Comparison of ENCODE assay signal across 2 cellular contexts in the genomic region with DNA sequence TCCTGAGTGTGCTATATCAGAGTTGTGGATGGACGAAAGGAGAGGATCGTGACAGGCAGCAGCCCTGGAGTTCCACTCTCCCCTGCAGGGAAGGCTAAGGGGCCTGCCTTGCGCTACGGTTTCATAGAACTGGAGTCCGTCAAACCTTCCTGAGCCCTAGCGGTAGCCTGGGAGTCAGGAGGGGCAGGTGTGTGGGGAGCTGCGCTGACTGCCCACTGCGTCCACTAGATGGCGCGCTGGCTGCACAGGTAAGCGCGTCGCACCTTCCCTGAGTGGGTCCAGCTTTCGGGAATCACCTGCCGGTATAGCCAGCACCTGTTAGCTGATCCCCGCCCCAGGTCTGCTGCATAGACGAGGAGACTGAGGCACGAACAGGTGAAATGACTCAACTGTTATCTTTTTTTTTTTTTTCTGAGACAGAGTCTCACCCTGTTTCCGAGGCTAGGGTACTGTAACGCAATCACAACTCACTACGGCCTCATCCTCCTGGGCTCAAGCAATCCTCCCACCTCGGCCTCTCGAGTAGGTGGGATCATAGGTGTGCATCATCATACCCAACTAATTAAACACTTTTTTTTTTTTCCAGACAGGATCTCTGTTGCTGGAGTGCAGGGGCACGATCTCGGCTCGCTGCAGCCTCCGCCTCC.
TF ChIP-seq lines count a peak whose summit lies in the region.

No MANE protein-coding gene starts in this region.

TF ChIP-seq in A549, 52 proteins besides CTCF, POLR2A, EP300 and RAD21:
- TF ChIP-seq TP53 (CRISPR knock-in tag; IDR thresholded peaks at IDR 0.05) (no peak), NR3C1 (IDR thresholded peaks at IDR 0.05) (no peak), HEYL (CRISPR knock-in tag; IDR thresholded peaks at IDR 0.05) (no peak), TFCP2L1 (CRISPR knock-in tag; IDR thresholded peaks at IDR 0.05) (no peak), CHD4 (IDR thresholded peaks at IDR 0.05; ENCODE audit: borderline replicate concordance) (no peak), SMC3 (IDR thresholded peaks at IDR 0.05) (peak; percentile 78), HOXB5 (CRISPR knock-in tag; IDR thresholded peaks at IDR 0.05) (0 out of 2 replicates have a peak, but pooled peaks have one; percentile 24), GATA3 (IDR thresholded peaks at IDR 0.05; ENCODE audit: borderline replicate concordance) (no peak)
- TF ChIP-seq, protein P1, sequence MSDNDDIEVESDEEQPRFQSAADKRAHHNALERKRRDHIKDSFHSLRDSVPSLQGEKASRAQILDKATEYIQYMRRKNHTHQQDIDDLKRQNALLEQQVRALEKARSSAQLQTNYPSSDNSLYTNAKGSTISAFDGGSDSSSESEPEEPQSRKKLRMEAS (IDR thresholded peaks at IDR 0.05) = peak; percentile 67
- TF ChIP-seq, protein P2, sequence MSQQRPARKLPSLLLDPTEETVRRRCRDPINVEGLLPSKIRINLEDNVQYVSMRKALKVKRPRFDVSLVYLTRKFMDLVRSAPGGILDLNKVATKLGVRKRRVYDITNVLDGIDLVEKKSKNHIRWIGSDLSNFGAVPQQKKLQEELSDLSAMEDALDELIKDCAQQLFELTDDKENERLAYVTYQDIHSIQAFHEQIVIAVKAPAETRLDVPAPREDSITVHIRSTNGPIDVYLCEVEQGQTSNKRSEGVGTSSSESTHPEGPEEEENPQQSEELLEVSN (IDR thresholded peaks at IDR 0.05; ENCODE audit: borderline replicate concordance, low read depth) = peak; percentile 42

TF ChIP-seq in HepG2, 621 proteins besides CTCF, POLR2A, EP300 and RAD21 (continues in another document):
- TF ChIP-seq AKAP8 (CRISPR knock-in tag; IDR thresholded peaks at IDR 0.05) = no peak
- no peak for TF ChIP-seq NCOA5 (CRISPR knock-in tag; IDR thresholded peaks at IDR 0.05)
- TF ChIP-seq, protein P3, sequence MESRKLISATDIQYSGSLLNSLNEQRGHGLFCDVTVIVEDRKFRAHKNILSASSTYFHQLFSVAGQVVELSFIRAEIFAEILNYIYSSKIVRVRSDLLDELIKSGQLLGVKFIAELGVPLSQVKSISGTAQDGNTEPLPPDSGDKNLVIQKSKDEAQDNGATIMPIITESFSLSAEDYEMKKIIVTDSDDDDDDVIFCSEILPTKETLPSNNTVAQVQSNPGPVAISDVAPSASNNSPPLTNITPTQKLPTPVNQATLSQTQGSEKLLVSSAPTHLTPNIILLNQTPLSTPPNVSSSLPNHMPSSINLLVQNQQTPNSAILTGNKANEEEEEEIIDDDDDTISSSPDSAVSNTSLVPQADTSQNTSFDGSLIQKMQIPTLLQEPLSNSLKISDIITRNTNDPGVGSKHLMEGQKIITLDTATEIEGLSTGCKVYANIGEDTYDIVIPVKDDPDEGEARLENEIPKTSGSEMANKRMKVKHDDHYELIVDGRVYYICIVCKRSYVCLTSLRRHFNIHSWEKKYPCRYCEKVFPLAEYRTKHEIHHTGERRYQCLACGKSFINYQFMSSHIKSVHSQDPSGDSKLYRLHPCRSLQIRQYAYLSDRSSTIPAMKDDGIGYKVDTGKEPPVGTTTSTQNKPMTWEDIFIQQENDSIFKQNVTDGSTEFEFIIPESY (CRISPR knock-in tag; IDR thresholded peaks at IDR 0.05) = peak; percentile 80
- TF ChIP-seq ZFP36 (IDR thresholded peaks at IDR 0.05; ENCODE audit: borderline replicate concordance, low read depth, low read length, partially characterized antibody) = no peak
- peak; percentile 47; the same call in 1 of the 2 replicates for TF ChIP-seq MYC (CRISPR knock-in tag; IDR thresholded peaks at IDR 0.05; ENCODE audit: borderline replicate concordance)
- no peak for TF ChIP-seq SMARCE1 (IDR thresholded peaks at IDR 0.05; ENCODE audit: borderline replicate concordance)
- TF ChIP-seq, protein P4, sequence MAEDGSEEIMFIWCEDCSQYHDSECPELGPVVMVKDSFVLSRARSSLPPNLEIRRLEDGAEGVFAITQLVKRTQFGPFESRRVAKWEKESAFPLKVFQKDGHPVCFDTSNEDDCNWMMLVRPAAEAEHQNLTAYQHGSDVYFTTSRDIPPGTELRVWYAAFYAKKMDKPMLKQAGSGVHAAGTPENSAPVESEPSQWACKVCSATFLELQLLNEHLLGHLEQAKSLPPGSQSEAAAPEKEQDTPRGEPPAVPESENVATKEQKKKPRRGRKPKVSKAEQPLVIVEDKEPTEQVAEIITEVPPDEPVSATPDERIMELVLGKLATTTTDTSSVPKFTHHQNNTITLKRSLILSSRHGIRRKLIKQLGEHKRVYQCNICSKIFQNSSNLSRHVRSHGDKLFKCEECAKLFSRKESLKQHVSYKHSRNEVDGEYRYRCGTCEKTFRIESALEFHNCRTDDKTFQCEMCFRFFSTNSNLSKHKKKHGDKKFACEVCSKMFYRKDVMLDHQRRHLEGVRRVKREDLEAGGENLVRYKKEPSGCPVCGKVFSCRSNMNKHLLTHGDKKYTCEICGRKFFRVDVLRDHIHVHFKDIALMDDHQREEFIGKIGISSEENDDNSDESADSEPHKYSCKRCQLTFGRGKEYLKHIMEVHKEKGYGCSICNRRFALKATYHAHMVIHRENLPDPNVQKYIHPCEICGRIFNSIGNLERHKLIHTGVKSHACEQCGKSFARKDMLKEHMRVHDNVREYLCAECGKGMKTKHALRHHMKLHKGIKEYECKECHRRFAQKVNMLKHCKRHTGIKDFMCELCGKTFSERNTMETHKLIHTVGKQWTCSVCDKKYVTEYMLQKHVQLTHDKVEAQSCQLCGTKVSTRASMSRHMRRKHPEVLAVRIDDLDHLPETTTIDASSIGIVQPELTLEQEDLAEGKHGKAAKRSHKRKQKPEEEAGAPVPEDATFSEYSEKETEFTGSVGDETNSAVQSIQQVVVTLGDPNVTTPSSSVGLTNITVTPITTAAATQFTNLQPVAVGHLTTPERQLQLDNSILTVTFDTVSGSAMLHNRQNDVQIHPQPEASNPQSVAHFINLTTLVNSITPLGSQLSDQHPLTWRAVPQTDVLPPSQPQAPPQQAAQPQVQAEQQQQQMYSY (CRISPR knock-in tag; IDR thresholded peaks at IDR 0.05) = 0 out of 2 replicates have a peak, but pooled peaks have one; percentile 17
- TF ChIP-seq ERF (CRISPR knock-in tag; IDR thresholded peaks at IDR 0.05) = peak; percentile 85
- peak in 1 of 2 experiments; percentile 35; a peak in 1 of 4 replicates for TF ChIP-seq KLF16 (CRISPR knock-in tag; IDR thresholded peaks at IDR 0.05)
- TF ChIP-seq ZNF510 (CRISPR knock-in tag; IDR thresholded peaks at IDR 0.05; ENCODE audit: low read depth) = no peak
- no peak for TF ChIP-seq KDM6A (CRISPR knock-in tag; IDR thresholded peaks at IDR 0.05; ENCODE audit: low read depth)
- TF ChIP-seq, protein P5, sequence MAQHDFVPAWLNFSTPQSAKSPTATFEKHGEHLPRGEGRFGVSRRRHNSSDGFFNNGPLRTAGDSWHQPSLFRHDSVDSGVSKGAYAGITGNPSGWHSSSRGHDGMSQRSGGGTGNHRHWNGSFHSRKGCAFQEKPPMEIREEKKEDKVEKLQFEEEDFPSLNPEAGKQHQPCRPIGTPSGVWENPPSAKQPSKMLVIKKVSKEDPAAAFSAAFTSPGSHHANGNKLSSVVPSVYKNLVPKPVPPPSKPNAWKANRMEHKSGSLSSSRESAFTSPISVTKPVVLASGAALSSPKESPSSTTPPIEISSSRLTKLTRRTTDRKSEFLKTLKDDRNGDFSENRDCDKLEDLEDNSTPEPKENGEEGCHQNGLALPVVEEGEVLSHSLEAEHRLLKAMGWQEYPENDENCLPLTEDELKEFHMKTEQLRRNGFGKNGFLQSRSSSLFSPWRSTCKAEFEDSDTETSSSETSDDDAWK (CRISPR knock-in tag; IDR thresholded peaks at IDR 0.05) = no peak
- TF ChIP-seq, protein P6, sequence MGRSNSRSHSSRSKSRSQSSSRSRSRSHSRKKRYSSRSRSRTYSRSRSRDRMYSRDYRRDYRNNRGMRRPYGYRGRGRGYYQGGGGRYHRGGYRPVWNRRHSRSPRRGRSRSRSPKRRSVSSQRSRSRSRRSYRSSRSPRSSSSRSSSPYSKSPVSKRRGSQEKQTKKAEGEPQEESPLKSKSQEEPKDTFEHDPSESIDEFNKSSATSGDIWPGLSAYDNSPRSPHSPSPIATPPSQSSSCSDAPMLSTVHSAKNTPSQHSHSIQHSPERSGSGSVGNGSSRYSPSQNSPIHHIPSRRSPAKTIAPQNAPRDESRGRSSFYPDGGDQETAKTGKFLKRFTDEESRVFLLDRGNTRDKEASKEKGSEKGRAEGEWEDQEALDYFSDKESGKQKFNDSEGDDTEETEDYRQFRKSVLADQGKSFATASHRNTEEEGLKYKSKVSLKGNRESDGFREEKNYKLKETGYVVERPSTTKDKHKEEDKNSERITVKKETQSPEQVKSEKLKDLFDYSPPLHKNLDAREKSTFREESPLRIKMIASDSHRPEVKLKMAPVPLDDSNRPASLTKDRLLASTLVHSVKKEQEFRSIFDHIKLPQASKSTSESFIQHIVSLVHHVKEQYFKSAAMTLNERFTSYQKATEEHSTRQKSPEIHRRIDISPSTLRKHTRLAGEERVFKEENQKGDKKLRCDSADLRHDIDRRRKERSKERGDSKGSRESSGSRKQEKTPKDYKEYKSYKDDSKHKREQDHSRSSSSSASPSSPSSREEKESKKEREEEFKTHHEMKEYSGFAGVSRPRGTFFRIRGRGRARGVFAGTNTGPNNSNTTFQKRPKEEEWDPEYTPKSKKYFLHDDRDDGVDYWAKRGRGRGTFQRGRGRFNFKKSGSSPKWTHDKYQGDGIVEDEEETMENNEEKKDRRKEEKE (IDR thresholded peaks at IDR 0.05) = no peak
- TF ChIP-seq, protein P7, sequence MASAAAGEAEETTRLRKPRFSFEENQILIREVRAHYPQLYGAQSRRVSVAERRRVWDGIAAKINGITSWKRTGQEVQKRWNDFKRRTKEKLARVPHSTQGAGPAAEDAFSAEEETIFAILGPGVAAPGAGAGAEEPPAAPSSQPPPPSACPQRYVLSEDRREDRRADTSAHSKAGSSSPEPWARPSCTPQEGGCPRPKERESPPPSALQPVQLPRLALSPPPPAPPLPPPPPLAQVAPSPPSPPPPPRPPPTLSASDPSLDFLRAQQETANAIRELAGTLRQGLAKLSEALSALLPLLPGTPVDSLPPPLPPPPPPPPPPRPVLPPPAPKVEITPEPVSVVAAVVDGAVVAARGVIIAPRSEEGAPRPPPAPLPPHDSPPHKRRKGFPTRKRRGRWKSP (CRISPR knock-in tag; IDR thresholded peaks at IDR 0.05) = peak; percentile 57; the same call in 1 of the 2 replicates
- TF ChIP-seq MATR3 (CRISPR knock-in tag; IDR thresholded peaks at IDR 0.05) = no peak
- no peak for TF ChIP-seq NONO (IDR thresholded peaks at IDR 0.05)
- TF ChIP-seq NONO (CRISPR knock-in tag; conservative IDR thresholded peaks at IDR 0.05) = 0 out of 2 replicates have a peak, but pooled peaks have one; percentile 40
- no peak for TF ChIP-seq AHR (CRISPR knock-in tag; IDR thresholded peaks at IDR 0.05)
- TF ChIP-seq KLF6 (CRISPR knock-in tag; IDR thresholded peaks at IDR 0.05) = no peak
- TF ChIP-seq TBP (CRISPR knock-in tag; IDR thresholded peaks at IDR 0.05) = no peak
- TF ChIP-seq, protein P8, sequence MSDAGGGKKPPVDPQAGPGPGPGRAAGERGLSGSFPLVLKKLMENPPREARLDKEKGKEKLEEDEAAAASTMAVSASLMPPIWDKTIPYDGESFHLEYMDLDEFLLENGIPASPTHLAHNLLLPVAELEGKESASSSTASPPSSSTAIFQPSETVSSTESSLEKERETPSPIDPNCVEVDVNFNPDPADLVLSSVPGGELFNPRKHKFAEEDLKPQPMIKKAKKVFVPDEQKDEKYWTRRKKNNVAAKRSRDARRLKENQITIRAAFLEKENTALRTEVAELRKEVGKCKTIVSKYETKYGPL (CRISPR knock-in tag; IDR thresholded peaks at IDR 0.05) = no peak
- peak; percentile 52; the same call in 1 of the 2 replicates for TF ChIP-seq KAT8 (CRISPR knock-in tag; IDR thresholded peaks at IDR 0.05)
- TF ChIP-seq DNMT3B (CRISPR knock-in tag; conservative IDR thresholded peaks at IDR 0.05) = 0 out of 2 replicates have a peak, but pooled peaks have one; percentile 31
- TF ChIP-seq POGZ (CRISPR knock-in tag; IDR thresholded peaks at IDR 0.05) = 0 out of 2 replicates have a peak, but pooled peaks have one; percentile 23
- TF ChIP-seq SIX1 (CRISPR knock-in tag; IDR thresholded peaks at IDR 0.05; ENCODE audit: borderline replicate concordance) = no peak
- TF ChIP-seq NR2F6 (IDR thresholded peaks at IDR 0.05) = no peak
- TF ChIP-seq NR2F6 (CRISPR knock-in tag; IDR thresholded peaks at IDR 0.05) = peak; percentile 64; the same call in 1 of the 2 replicates
- TF ChIP-seq ZSCAN29 (CRISPR knock-in tag; conservative IDR thresholded peaks at IDR 0.05) = no peak
- no peak for TF ChIP-seq TBX3 (IDR thresholded peaks at IDR 0.05; ENCODE audit: borderline replicate concordance)
- no peak for TF ChIP-seq ZNF891 (CRISPR knock-in tag; IDR thresholded peaks at IDR 0.05)
- TF ChIP-seq, protein P9, sequence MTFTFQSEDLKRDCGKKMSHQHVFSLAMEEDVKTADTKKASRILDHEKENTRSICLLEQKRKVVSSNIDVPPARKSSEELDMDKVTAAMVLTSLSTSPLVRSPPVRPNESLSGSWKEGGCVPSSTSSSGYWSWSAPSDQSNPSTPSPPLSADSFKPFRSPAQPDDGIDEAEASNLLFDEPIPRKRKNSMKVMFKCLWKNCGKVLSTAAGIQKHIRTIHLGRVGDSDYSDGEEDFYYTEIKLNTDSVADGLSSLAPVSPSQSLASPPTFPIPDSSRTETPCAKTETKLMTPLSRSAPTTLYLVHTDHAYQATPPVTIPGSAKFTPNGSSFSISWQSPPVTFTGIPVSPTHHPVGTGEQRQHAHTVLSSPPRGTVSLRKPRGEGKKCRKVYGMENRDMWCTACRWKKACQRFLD (CRISPR knock-in tag; IDR thresholded peaks at IDR 0.05; ENCODE audit: borderline replicate concordance) = no peak
- TF ChIP-seq ZFP36L2 (CRISPR knock-in tag; IDR thresholded peaks at IDR 0.05) = peak; percentile 82; the same call in 1 of the 2 replicates
- TF ChIP-seq, protein P10, sequence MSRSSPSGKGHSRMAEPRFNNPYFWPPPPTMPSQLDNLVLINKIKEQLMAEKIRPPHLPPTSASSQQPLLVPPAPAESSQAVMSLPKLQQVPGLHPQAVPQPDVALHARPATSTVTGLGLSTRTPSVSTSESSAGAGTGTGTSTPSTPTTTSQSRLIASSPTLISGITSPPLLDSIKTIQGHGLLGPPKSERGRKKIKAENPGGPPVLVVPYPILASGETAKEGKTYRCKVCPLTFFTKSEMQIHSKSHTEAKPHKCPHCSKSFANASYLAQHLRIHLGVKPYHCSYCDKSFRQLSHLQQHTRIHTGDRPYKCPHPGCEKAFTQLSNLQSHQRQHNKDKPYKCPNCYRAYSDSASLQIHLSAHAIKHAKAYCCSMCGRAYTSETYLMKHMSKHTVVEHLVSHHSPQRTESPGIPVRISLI (CRISPR knock-in tag; IDR thresholded peaks at IDR 0.05; ENCODE audit: borderline replicate concordance) = peak; percentile 56; the same call in 1 of the 2 replicates
- TF ChIP-seq HIVEP1 (CRISPR knock-in tag; IDR thresholded peaks at IDR 0.05) = no peak
- no peak for TF ChIP-seq ZNF878 (CRISPR knock-in tag; IDR thresholded peaks at IDR 0.05)
- no peak for TF ChIP-seq SYNCRIP (IDR thresholded peaks at IDR 0.05; ENCODE audit: insufficient read depth, low read depth, low read length)
- no peak for TF ChIP-seq YY1 (IDR thresholded peaks at IDR 0.05; ENCODE audit: insufficient read depth, insufficient replicate concordance, low read depth, low read length)
